9 cellular contexts compared by ENCODE assay signal in the genomic region with DNA sequence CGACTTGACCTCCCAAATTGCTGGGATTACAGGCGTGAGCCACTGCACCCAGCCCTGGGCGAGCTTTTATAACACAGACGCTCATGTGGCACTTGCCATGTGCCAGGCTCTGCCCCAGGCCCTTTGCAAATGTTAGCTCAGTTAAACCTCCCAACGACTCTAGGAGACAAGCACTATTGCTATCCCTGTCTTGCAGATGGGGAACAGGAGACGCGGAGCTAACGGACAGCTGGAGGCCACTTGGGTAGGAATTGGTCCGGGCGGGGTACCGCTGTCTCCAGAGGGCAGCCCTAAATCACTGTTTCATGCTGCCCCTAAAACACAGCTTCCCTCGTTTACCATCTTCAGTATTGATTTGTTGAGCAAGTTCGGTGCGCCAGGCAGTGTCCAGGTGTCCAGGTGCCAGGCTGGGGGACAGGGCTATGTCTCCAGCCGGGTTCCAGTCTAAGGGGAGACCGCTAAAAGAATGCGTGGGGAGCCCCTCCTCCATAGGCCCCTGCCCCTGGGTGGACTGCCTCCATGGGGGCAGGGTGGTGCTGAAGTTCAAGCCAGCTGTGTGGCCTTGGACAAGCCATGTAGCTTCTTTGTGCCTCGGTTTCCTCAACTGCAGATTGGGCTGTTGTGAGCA. TPM values are rescaled to one million over a fixed set of nuclear protein-coding genes. Genes with fewer than 3 reads are reported as not detected.
DNase-seq lines count a peak whose midpoint lies in the region; ATAC-seq and TF ChIP-seq lines count a peak whose summit lies in the region.
"Had no signal": no experiment of that assay in that cellular context is flagged by ENCODE, and none has a peak within 500 bp of the region (broad histone marks: within the 10 kb centered on the region; RNA-seq: fewer than 3 reads in every experiment).

No MANE protein-coding gene starts in this region.

- TF ChIP-seq CTCF in HFFc6 (IDR thresholded peaks at IDR 0.05) (no peak), brain (conservative IDR thresholded peaks at IDR 0.05) (no peak), nephron (IDR thresholded peaks at IDR 0.05; ENCODE audit: unreplicated experiment in 3 of 3) (no peak)

- H3K27me3 Mint-ChIP-seq in T-helper 2 cell treated with Interferon-gamma antibody and Interleukin-4, amounts not matched to agents 5 μg/mL and 100 μg/mL, for 36 hours (ENCODE audit: low read depth), result no peaks in the 10 kb centered on the region
- peaks cover 2% of the 10 kb centered on the region for H3K27me3 Mint-ChIP-seq in HFFc6 (ENCODE audit: insufficient read depth)
- H3K27me3 Mint-ChIP-seq in brain, result no peaks in the 10 kb centered on the region
- H3K27me3 Mint-ChIP-seq in nephron (ENCODE audit: low read depth), result peaks cover 6% of the 10 kb centered on the region

- H3K36me3 Mint-ChIP-seq in T-helper 2 cell treated with Interferon-gamma antibody and Interleukin-4, amounts not matched to agents 5 μg/mL and 100 μg/mL, for 36 hours (ENCODE audit: low read depth), result no peaks in the 10 kb centered on the region
- H3K36me3 Mint-ChIP-seq in HFFc6 (ENCODE audit: low read depth) (no peaks in the 10 kb centered on the region), brain (no peaks in the 10 kb centered on the region), nephron (ENCODE audit: low read depth) (no peaks in the 10 kb centered on the region)

- peaks cover 47% of the 10 kb centered on the region for H3K4me1 Mint-ChIP-seq in T-helper 2 cell treated with Interferon-gamma antibody and Interleukin-4, amounts not matched to agents 5 μg/mL and 100 μg/mL, for 36 hours (ENCODE audit: low read depth)
- H3K4me1 Mint-ChIP-seq in HFFc6 (ENCODE audit: low read depth) (peaks cover 15% of the 10 kb centered on the region), brain (peaks cover 44% of the 10 kb centered on the region), nephron (peaks cover 28% of the 10 kb centered on the region)

- no peak for ATAC-seq in HG02588 (IDR thresholded peaks at IDR 0.05; ENCODE audit: unreplicated experiment)

- no peak overlapping the region for H3K27ac Mint-ChIP-seq in T-helper 2 cell treated with Interferon-gamma antibody and Interleukin-4, amounts not matched to agents 5 μg/mL and 100 μg/mL, for 36 hours
- H3K27ac Mint-ChIP-seq in HFFc6, result no peak overlapping the region
- H3K27ac Mint-ChIP-seq in brain, result peak overlapping the region in 1 of 5 experiments; percentile 61
- peak overlapping the region in 2 of 3 experiments; percentile 81 to 90 for H3K27ac Mint-ChIP-seq in nephron

- peak overlapping the region; percentile 58 for H3K4me3 Mint-ChIP-seq in T-helper 2 cell treated with Interferon-gamma antibody and Interleukin-4, amounts not matched to agents 5 μg/mL and 100 μg/mL, for 36 hours
- peak overlapping the region; percentile 62 for H3K4me3 Mint-ChIP-seq in HFFc6
- peak overlapping the region; percentile 51 to 81 (median 67) for H3K4me3 Mint-ChIP-seq in brain
- peak overlapping the region; percentile 69 to 79 (median 75) for H3K4me3 Mint-ChIP-seq in nephron

- no peak for DNase-seq in T-helper 2 cell treated with Interferon-gamma antibody and Interleukin-4, amounts not matched to agents 5 μg/mL and 100 μg/mL, for 36 hours (ENCODE audit: low spot score)
- DNase-seq in T-helper 2 cell (no peak), HFFc6 (no peak), mucosa of gallbladder (ENCODE audit: low spot score) (no peak), mesenteric fat pad (ENCODE audit: low spot score) (no peak)

- H3K9me3 Mint-ChIP-seq in T-helper 2 cell treated with Interferon-gamma antibody and Interleukin-4, amounts not matched to agents 5 μg/mL and 100 μg/mL, for 36 hours, result no peaks in the 10 kb centered on the region
- H3K9me3 Mint-ChIP-seq in HFFc6, result no peaks in the 10 kb centered on the region
- H3K9me3 Mint-ChIP-seq in brain, result peaks cover 0 to 2% (median 0%) of the 10 kb centered on the region in 5 experiments
- no peaks in the 10 kb centered on the region for H3K9me3 Mint-ChIP-seq in nephron

RNA-seq across cellular contexts. Expression of a gene that starts 23.7 kb away (rescaled TPM):
- not detected for total RNA-seq in HFFc6 (2021; fragmentation: NEBNext Ultra II Directional; extraction: Animal tissue kit (Norgen Biotek cat#: 25700))
- 9.8 TPM for polyA plus RNA-seq in brain (ENCODE audit: insufficient read depth, low read depth, low replicate concordance)
- total RNA-seq in mucosa of gallbladder (not detected), mesenteric fat pad (not detected)
- total RNA-seq: activated CD8-positive, alpha-beta memory T cell treated with anti-CD3 and anti-CD28 coated beads for 36 hours had no signal

RNA-seq across cellular contexts. Expression of a gene that starts 41.1 kb away (rescaled TPM):
- total RNA-seq in HFFc6 (2021; fragmentation: NEBNext Ultra II Directional; extraction: Animal tissue kit (Norgen Biotek cat#: 25700)), result 10 to 100 TPM; 41.8 to 89.7 (median 83.3) TPM
- 66.4 TPM for polyA plus RNA-seq in brain (ENCODE audit: insufficient read depth, low read depth, low replicate concordance)
- 2.7 TPM for total RNA-seq in mucosa of gallbladder
- total RNA-seq in mesenteric fat pad, result not detected

Comparison
In these comparisons a context has a peak if more than half of its experiments do, and no peak if none do; other contexts are left out.
1. H3K27ac Mint-ChIP-seq: peak in nephron (2 of 3); none in T-helper 2 cell treated with Interferon-gamma antibody and Interleukin-4, amounts not matched to agents 5 μg/mL and 100 μg/mL, for 36 hours (single experiment) and HFFc6 (single experiment).
2. RNA of a gene that starts 41.1 kb away (total RNA-seq): 41.8 to 89.7 TPM in HFFc6; 2.7 TPM in mucosa of gallbladder (single experiment) and not detected in mesenteric fat pad (single experiment); every median in the first group is over 10 times any median in the second.
3. Peak in every context shown above with its lines, with median percentiles within 50 percentile points of each other: H3K4me3 Mint-ChIP-seq.